ENCODE assay signal across 8 cellular contexts in genomic region chr11:117230981-117231636, GRCh38. TPM values are rescaled to one million over a fixed set of nuclear protein-coding genes. Genes with fewer than 3 reads are reported as not detected.
DNase-seq lines count a peak whose midpoint lies in the region; ATAC-seq, FAIRE-seq and TF ChIP-seq lines count a peak whose summit lies in the region.

No MANE protein-coding gene starts in this region.

- no peak for ATAC-seq in HG03108 (IDR thresholded peaks at IDR 0.05; ENCODE audit: unreplicated experiment)

- TF ChIP-seq POLR2A in H54 (IDR thresholded peaks at IDR 0.05; ENCODE audit: low read depth, low read length), result no peak

- no peak overlapping the region for H3K27ac ChIP-seq in SK-N-MC

- DNase-seq in GM06990 (ENCODE audit: extremely low read depth, insufficient read length), result no peak
- no peak for DNase-seq in SK-N-MC (ENCODE audit: low read depth, low spot score)
- DNase-seq in fibroblast of the aortic adventitia (ENCODE audit: low read depth), result no peak
- no peak for DNase-seq in retinal pigment epithelial cell (ENCODE audit: low read depth)
- no peak for DNase-seq in HEK293T (ENCODE audit: extremely low spot score)
- no peak for DNase-seq in H54 (ENCODE audit: insufficient read length, low spot score)
- no peak for DNase-seq in OCI-M1 (lab: John Stamatoyannopoulos, UW)

- H3K9ac ChIP-seq in SK-N-MC (ENCODE audit: insufficient read length), result peak overlapping the region; percentile 88

- FAIRE-seq in H54 (lab: Jason Lieb, UNC), result no peak

- TF ChIP-seq CTCF in GM06990 (IDR thresholded peaks at IDR 0.05; ENCODE audit: insufficient read depth, low read length, poor library complexity, severe bottlenecking), result no peak
- no peak for TF ChIP-seq CTCF in fibroblast of the aortic adventitia (IDR thresholded peaks at IDR 0.05; ENCODE audit: insufficient read depth, low read length)
- no peak for TF ChIP-seq CTCF in retinal pigment epithelial cell (conservative IDR thresholded peaks at IDR 0.05; ENCODE audit: low read depth, low read length)

- POLR2A ChIA-PET in HEK293T (lab: Yijun Ruan, JAX), result interaction anchor here (0.8 to 2.9 kb wide), 8 partner anchors 9 to 97 kb away, joined by 3 to 15 read pairs (median 6); partner anchors contain the start of genes CEP164, PAFAH1B2 and SIDT2

- no peaks in the 10 kb centered on the region for H3K9me3 ChIP-seq in SK-N-MC (ENCODE audit: low read depth, low read length)

- CTCF ChIA-PET in HEK293T (lab: Yijun Ruan, JAX), result interaction anchor here (0.6 to 1.7 kb wide), 4 partner anchors 35 to 968 kb away, joined by 3 to 7 read pairs (median 5); partner anchors contain the start of gene SIDT2

- no peaks in the 10 kb centered on the region for H3K27me3 ChIP-seq in GM06990 (replicated peaks; ENCODE audit: control insufficient read depth, insufficient read depth, low read length)

- H3K36me3 ChIP-seq in GM06990 (ENCODE audit: control insufficient read depth, insufficient read depth, low read length), result peaks cover 12% of the 10 kb centered on the region
- H3K36me3 ChIP-seq in SK-N-MC (ENCODE audit: insufficient read depth, low read length), result peaks cover 3% of the 10 kb centered on the region; the same call in 1 of the 2 replicates

- H3K4me3 ChIP-seq in GM06990 (replicated peaks; ENCODE audit: low read depth, low read length), result peak overlapping the region; percentile 92
- peak overlapping the region; percentile 96 for H3K4me3 ChIP-seq in SK-N-MC
- peak overlapping the region; percentile 97 for H3K4me3 ChIP-seq in fibroblast of the aortic adventitia (ENCODE audit: low read depth, low read length)
- peak overlapping the region; percentile 95 for H3K4me3 ChIP-seq in retinal pigment epithelial cell (ENCODE audit: low read length)

TF ChIP-seq in HEK293T, 16 proteins besides CTCF, POLR2A, EP300 and RAD21:
- no peak for TF ChIP-seq BHLHE40 (IDR thresholded peaks at IDR 0.05; ENCODE audit: borderline replicate concordance)
- no peak for TF ChIP-seq FOXA1 (IDR thresholded peaks at IDR 0.05)
- TF ChIP-seq CTBP1 (IDR thresholded peaks at IDR 0.05; ENCODE audit: borderline replicate concordance), result no peak
- TF ChIP-seq HDGF (IDR thresholded peaks at IDR 0.05; ENCODE audit: borderline replicate concordance), result no peak
- TF ChIP-seq ZNF384 (IDR thresholded peaks at IDR 0.05), result no peak
- TF ChIP-seq SP1 (IDR thresholded peaks at IDR 0.05), result no peak
- TF ChIP-seq ELF4 (IDR thresholded peaks at IDR 0.05), result no peak
- TF ChIP-seq ARNT (IDR thresholded peaks at IDR 0.05), result no peak
- TF ChIP-seq PKNOX1 (IDR thresholded peaks at IDR 0.05), result no peak
- TF ChIP-seq LEF1 (IDR thresholded peaks at IDR 0.05; ENCODE audit: borderline replicate concordance), result no peak
- TF ChIP-seq SUZ12 (IDR thresholded peaks at IDR 0.05), result no peak
- no peak for TF ChIP-seq FOXM1 (IDR thresholded peaks at IDR 0.05; ENCODE audit: borderline replicate concordance)
- TF ChIP-seq FOXK2 (IDR thresholded peaks at IDR 0.05), result no peak
- no peak for TF ChIP-seq L3MBTL2 (conservative IDR thresholded peaks at IDR 0.05)
- no peak for TF ChIP-seq TARDBP (IDR thresholded peaks at IDR 0.05)
- no peak for TF ChIP-seq NFRKB (IDR thresholded peaks at IDR 0.05)

RNA-seq across cellular contexts. Expression of gene PCSK7, which starts 0.8 kb away (rescaled TPM):
- total RNA-seq in fibroblast of the aortic adventitia (ENCODE audit: low replicate concordance), result 42.6 and 46.3 TPM in 2 replicates

RNA-seq across cellular contexts. Expression of gene RNF214, which starts 1.4 kb away (rescaled TPM):
- 15.4 and 19.3 TPM in 2 replicates for total RNA-seq in fibroblast of the aortic adventitia (ENCODE audit: low replicate concordance)

RNA-seq across cellular contexts. Expression of gene TAGLN, which starts 31.9 kb away (rescaled TPM):
- total RNA-seq in fibroblast of the aortic adventitia (ENCODE audit: low replicate concordance), result 369 and 631 TPM in 2 replicates

RNA-seq across cellular contexts. Expression of gene SIDT2, which starts 52.6 kb away (rescaled TPM):
- total RNA-seq in fibroblast of the aortic adventitia (ENCODE audit: low replicate concordance), result 8.6 and 12.9 TPM in 2 replicates
